8 cellular contexts compared by ENCODE assay signal in the genomic region with DNA sequence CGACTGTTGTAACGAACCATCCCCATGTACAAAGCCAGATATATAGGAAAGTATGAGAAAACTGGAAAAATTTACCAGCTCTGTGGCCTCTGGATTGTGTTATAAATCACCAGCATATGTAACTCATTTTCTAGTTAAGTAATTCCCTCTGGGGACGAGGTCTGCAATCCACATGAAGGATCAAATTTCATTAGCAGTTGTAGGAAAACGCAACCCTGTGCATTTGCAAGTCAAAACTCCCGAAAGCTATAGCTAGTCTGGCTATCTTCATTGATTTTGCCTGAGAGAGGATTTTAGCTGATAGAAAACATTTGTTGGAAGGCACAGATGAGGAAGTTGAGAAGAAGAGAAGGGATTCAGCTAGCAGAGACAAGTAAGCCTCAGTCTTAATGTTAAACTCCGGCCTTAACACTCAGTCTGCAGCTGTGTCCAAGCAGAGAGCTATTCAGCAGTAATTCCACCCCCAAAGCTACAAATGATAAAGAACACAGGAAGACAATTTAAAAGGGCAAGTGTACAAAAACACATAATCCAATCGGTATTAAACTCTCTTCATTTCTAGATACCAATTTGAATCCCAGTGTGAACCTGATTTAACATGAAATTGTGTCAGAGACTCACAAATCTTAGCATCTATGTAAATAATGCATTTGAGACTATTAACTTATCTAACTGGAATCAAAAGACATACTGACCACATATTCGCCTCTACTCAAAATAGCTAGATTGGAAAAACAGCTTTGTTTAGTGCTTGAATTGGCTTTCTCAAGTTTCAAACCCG. TPM values are rescaled to one million over a fixed set of nuclear protein-coding genes. Genes with fewer than 3 reads are reported as not detected.
DNase-seq lines count a peak whose midpoint lies in the region; ATAC-seq, FAIRE-seq and TF ChIP-seq lines count a peak whose summit lies in the region.

No MANE protein-coding gene starts in this region.

- peak overlapping the region; percentile 79 for H3K4me3 ChIP-seq in fibroblast of pulmonary artery (replicated peaks; ENCODE audit: low read depth, low read length)
- H3K4me3 ChIP-seq in psoas muscle: peak overlapping the region; percentile 61

- H3K4me1 ChIP-seq in psoas muscle: peaks cover 34% of the 10 kb centered on the region

- intact Hi-C loops in psoas muscle (cut with DNase I): no loop called here

- FAIRE-seq in RCC 7860 (lab: Jason Lieb, UNC): no peak

- no peaks in the 10 kb centered on the region for H3K27me3 ChIP-seq in psoas muscle (ENCODE audit: insufficient read depth in 3 of 3, low read length in 2 of 3)

- H3K9me3 Mint-ChIP-seq in activated naive CD4-positive, alpha-beta T cell treated with anti-CD3 and anti-CD28 coated beads, Interleukin-2, amount 50 U/mL, for 72 hours: no peaks in the 10 kb centered on the region

- H3K27ac Mint-ChIP-seq in activated naive CD4-positive, alpha-beta T cell treated with anti-CD3 and anti-CD28 coated beads, Interleukin-2, amount 50 U/mL, for 72 hours: no peak overlapping the region

- 13 to 24% (median 14%) methylated on average over 9 of the region's 9 CpGs for WGBS in psoas muscle, 3 donors

- peaks cover 0 to 12% of the 10 kb centered on the region in 2 donors for H3K36me3 ChIP-seq in psoas muscle (ENCODE audit: insufficient read depth in 1 of 2, low read depth in 1 of 2)

- no peaks in the 10 kb centered on the region for H3K9me3 ChIP-seq in psoas muscle

- peaks cover 4% of the 10 kb centered on the region in 2 donors for H3K36me3 Mint-ChIP-seq in activated naive CD4-positive, alpha-beta T cell treated with anti-CD3 and anti-CD28 coated beads, Interleukin-2, amount 50 U/mL, for 72 hours

- ATAC-seq in psoas muscle (peak; percentile 37 to 70 (median 49)), GM21381 (IDR thresholded peaks at IDR 0.05; ENCODE audit: unreplicated experiment) (no peak), GM21576 (IDR thresholded peaks at IDR 0.05; ENCODE audit: unreplicated experiment) (no peak)
- no peak for ATAC-seq in activated naive CD4-positive, alpha-beta T cell treated with anti-CD3 and anti-CD28 coated beads, Interleukin-2, amount 50 U/mL, for 72 hours

- DNase-seq in DMS153 (lab: John Stamatoyannopoulos, UW) (peak; percentile 65), HS-5 (ENCODE audit: low read depth) (peak; percentile 89), RCC 7860 (ENCODE audit: low spot score) (peak; percentile 33), fibroblast of pulmonary artery (ENCODE audit: low read depth) (peak; percentile 90), psoas muscle (no peak)
- no peak for DNase-seq in activated naive CD4-positive, alpha-beta T cell treated with anti-CD3 and anti-CD28 coated beads, Interleukin-2, amount 50 U/mL, for 72 hours (ENCODE audit: low spot score in 2 of 2)

- TF ChIP-seq CTCF in fibroblast of pulmonary artery (IDR thresholded peaks at IDR 0.05; ENCODE audit: low read length, missing control alignments): no peak
- TF ChIP-seq CTCF in psoas muscle (IDR thresholded peaks at IDR 0.05): no peak

- peak overlapping the region; percentile 76 for H3K27ac ChIP-seq in psoas muscle

RNA-seq across cellular contexts. Expression of a gene that starts 54.2 kb away (rescaled TPM):
- total RNA-seq in psoas muscle: 10 to 100 TPM in 1 of 4 donors, 1 to 10 TPM in 3; 5.2 to 10.7 (median 6.6) TPM
- 1 to 10 TPM; 7.2 to 8.2 (median 7.5) TPM for polyA plus RNA-seq in psoas muscle
- 10 to 100 TPM; 50.1 to 71.1 TPM for total RNA-seq in activated naive CD4-positive, alpha-beta T cell treated with anti-CD3 and anti-CD28 coated beads, Interleukin-2, amount 50 U/mL, for 72 hours

Comparison
In these comparisons a context has a peak if more than half of its experiments do, and no peak if none do; other contexts are left out.
1. DNase-seq: peak in DMS153 (single experiment), HS-5 (single experiment), RCC 7860 (single experiment) and fibroblast of pulmonary artery (single experiment); none in psoas muscle (0 of 2) and activated naive CD4-positive, alpha-beta T cell treated with anti-CD3 and anti-CD28 coated beads, Interleukin-2, amount 50 U/mL, for 72 hours (0 of 2).
2. ATAC-seq: peak in psoas muscle (4 of 4); none in activated naive CD4-positive, alpha-beta T cell treated with anti-CD3 and anti-CD28 coated beads, Interleukin-2, amount 50 U/mL, for 72 hours (0 of 2), GM21381 (single experiment) and GM21576 (single experiment).
3. RNA of a gene that starts 54.2 kb away (total RNA-seq): 50.1 to 71.1 TPM in activated naive CD4-positive, alpha-beta T cell treated with anti-CD3 and anti-CD28 coated beads, Interleukin-2, amount 50 U/mL, for 72 hours; 5.2 to 10.7 TPM in psoas muscle; every median in the first group is over 4 times any median in the second.